In the genomic region with DNA sequence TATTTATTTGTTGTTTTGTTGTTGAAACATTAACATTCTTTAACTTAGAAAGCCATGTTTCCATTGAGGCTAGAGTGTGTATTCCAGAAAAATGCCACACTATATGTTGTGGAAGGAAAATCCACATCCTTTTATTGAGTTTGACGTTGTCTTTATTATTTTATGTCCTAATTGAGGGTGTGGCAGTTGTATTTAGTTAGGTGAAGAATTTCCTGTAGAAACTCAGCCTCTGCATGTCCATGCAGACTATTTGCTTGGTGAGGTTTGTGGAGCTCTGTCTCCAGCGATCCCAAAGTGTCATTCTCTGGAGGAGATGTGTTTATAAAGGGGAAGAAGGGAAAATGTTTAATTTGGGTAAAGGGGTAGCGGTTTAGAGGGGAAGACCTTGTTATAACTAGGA, we compare ENCODE assay signal across 20 cellular contexts.
"Had no signal": no experiment of that assay in that cellular context is flagged by ENCODE, and none has a peak within 500 bp of the region (broad histone marks: within the 10 kb centered on the region; RNA-seq: fewer than 3 reads in every experiment).

No MANE protein-coding gene starts in this region.

- H3K27me3 ChIP-seq: body of pancreas, neutrophil, right lobe of liver had no signal

- H3K9me3 ChIP-seq: body of pancreas, neutrophil, right lobe of liver, SK-N-SH had no signal

- H3K4me3 Mint-ChIP-seq: activated CD4-positive, alpha-beta T cell treated with anti-CD3 and anti-CD28 coated beads, Interleukin-2, amount 10 ng/mL, durations not matched to agents 7 days and 5 days; activated T-helper 1 cell treated with anti-CD3 and anti-CD28 coated beads, Interleukin-12 subunit alpha, Interleukin-12 subunit beta, Interleukin-2, Interleukin-4 antibody, amounts not matched to agents 30 ng/mL and 10 ng/mL and 1 ng/mL, durations not matched to agents 14 hours and 24 hours and 36 hours; stimulated activated memory B cell treated with anti-CD40 and anti-IgM and Interleukin-4, amounts not matched to agents 10 μg/mL and 1 μg/mL and 100 μg/mL, for 72 hours had no signal

- H3K9me3 Mint-ChIP-seq: activated CD4-positive, alpha-beta T cell treated with anti-CD3 and anti-CD28 coated beads, Interleukin-2, amount 10 ng/mL, durations not matched to agents 7 days and 5 days; activated naive CD8-positive, alpha-beta T cell treated with anti-CD3 and anti-CD28 coated beads, Interleukin-2, amount 10 ng/mL, durations not matched to agents 7 days and 5 days; activated T-helper 1 cell treated with anti-CD3 and anti-CD28 coated beads, Interleukin-12 subunit alpha, Interleukin-12 subunit beta, Interleukin-2, Interleukin-4 antibody, amounts not matched to agents 30 ng/mL and 10 ng/mL and 1 ng/mL, durations not matched to agents 14 hours and 24 hours and 36 hours; naive thymus-derived CD4-positive, alpha-beta T cell; stimulated activated memory B cell treated with anti-CD40 and anti-IgM and Interleukin-4, amounts not matched to agents 10 μg/mL and 1 μg/mL and 100 μg/mL, for 72 hours had no signal

- H3K27me3 Mint-ChIP-seq: activated CD4-positive, alpha-beta T cell treated with anti-CD3 and anti-CD28 coated beads, Interleukin-2, amount 10 ng/mL, durations not matched to agents 7 days and 5 days; activated naive CD8-positive, alpha-beta T cell treated with anti-CD3 and anti-CD28 coated beads, Interleukin-2, amount 10 ng/mL, durations not matched to agents 7 days and 5 days; naive thymus-derived CD4-positive, alpha-beta T cell; stimulated activated memory B cell treated with anti-CD40 and anti-IgM and Interleukin-4, amounts not matched to agents 10 μg/mL and 1 μg/mL and 100 μg/mL, for 72 hours had no signal

- DNase-seq: activated CD4-positive, alpha-beta T cell treated with anti-CD3 and anti-CD28 coated beads, Interleukin-2, amount 10 ng/mL, durations not matched to agents 7 days and 5 days; activated CD8-positive, alpha-beta memory T cell treated with anti-CD3 and anti-CD28 coated beads for 24 hours; activated naive CD8-positive, alpha-beta T cell treated with anti-CD3 and anti-CD28 coated beads, Interleukin-2, amount 10 ng/mL, durations not matched to agents 7 days and 5 days; body of pancreas; caudate nucleus; erythroblast; hypothalamus; islet precursor cell; naive thymus-derived CD4-positive, alpha-beta T cell; right lobe of liver; SK-N-SH; stimulated activated CD4-positive, alpha-beta T cell treated with anti-CD3 and anti-CD28 coated beads, Interleukin-4, amount 100 ng/mL, for 24 hours; T1000 had no signal

- ATAC-seq: activated CD4-positive, CD25-positive, alpha-beta regulatory T cell treated with anti-CD3 and anti-CD28 coated beads, Interleukin-2, amount 50 U/mL, for 24 hours; body of pancreas; naive thymus-derived CD4-positive, alpha-beta T cell; right lobe of liver; stimulated activated memory B cell treated with anti-CD40 and anti-IgM and Interleukin-4, amounts not matched to agents 10 μg/mL and 1 μg/mL and 100 μg/mL, for 72 hours had no signal

- H3K4me1 ChIP-seq: body of pancreas, parathyroid adenoma had no signal

- H3K27ac ChIP-seq: body of pancreas, coronary artery, neutrophil, parathyroid adenoma had no signal

- H3K4me3 ChIP-seq: body of pancreas, coronary artery, lung, right lobe of liver had no signal

- H3K27ac Mint-ChIP-seq: activated naive CD8-positive, alpha-beta T cell treated with anti-CD3 and anti-CD28 coated beads, Interleukin-2, amount 10 ng/mL, durations not matched to agents 7 days and 5 days; activated T-helper 1 cell treated with anti-CD3 and anti-CD28 coated beads, Interleukin-12 subunit alpha, Interleukin-12 subunit beta, Interleukin-2, Interleukin-4 antibody, amounts not matched to agents 30 ng/mL and 10 ng/mL and 1 ng/mL, durations not matched to agents 14 hours and 24 hours and 36 hours; stimulated activated memory B cell treated with anti-CD40 and anti-IgM and Interleukin-4, amounts not matched to agents 10 μg/mL and 1 μg/mL and 100 μg/mL, for 72 hours had no signal
